Comparison of ENCODE assay signal across 8 cellular contexts in genomic region chr10:100535338-100535714, GRCh38. TPM values are rescaled to one million over a fixed set of nuclear protein-coding genes. Genes with fewer than 3 reads are reported as not detected.
A peak's percentile ranks its signal among the peaks of the same experiment; 100 is the strongest.
DNase-seq lines count a peak whose midpoint lies in the region; ATAC-seq and TF ChIP-seq lines count a peak whose summit lies in the region.

No MANE protein-coding gene starts in this region.

- TF ChIP-seq CTCF in retinal pigment epithelial cell (conservative IDR thresholded peaks at IDR 0.05; ENCODE audit: low read depth, low read length) = no peak
- TF ChIP-seq CTCF in endothelial cell (IDR thresholded peaks at IDR 0.05; ENCODE audit: unreplicated experiment) = no peak

- H3K4me3 ChIP-seq in endocrine pancreas (ENCODE audit: control insufficient read depth, insufficient read depth, low read length) (peak overlapping the region; percentile 87), retinal pigment epithelial cell (ENCODE audit: low read length) (peak overlapping the region; percentile 90)

- peaks cover 2% of the 10 kb centered on the region for H3K27me3 Mint-ChIP-seq in endothelial cell (ENCODE audit: unreplicated experiment)

- H3K9me3 Mint-ChIP-seq in endothelial cell (ENCODE audit: unreplicated experiment) = no peaks in the 10 kb centered on the region

- H3K4me3 Mint-ChIP-seq in endothelial cell (ENCODE audit: unreplicated experiment) = no peak overlapping the region

- H3K36me3 Mint-ChIP-seq in endothelial cell (ENCODE audit: low read depth, unreplicated experiment) = peaks cover 6% of the 10 kb centered on the region

- peaks cover 14% of the 10 kb centered on the region for H3K4me1 Mint-ChIP-seq in endothelial cell (ENCODE audit: unreplicated experiment)

- H3K27me3 ChIP-seq in endocrine pancreas (ENCODE audit: control insufficient read depth, insufficient read depth, low read length) = no peaks in the 10 kb centered on the region

- DNase-seq in retinal pigment epithelial cell (ENCODE audit: low read depth) (no peak), HT-29 (ENCODE audit: low spot score) (no peak), AML-193 (lab: John Stamatoyannopoulos, UW) (no peak), endothelial cell (ENCODE audit: low spot score) (no peak)
- no peak for DNase-seq in activated CD4-positive, alpha-beta T cell treated with anti-CD3 and anti-CD28 coated beads for 48 hours

- peaks cover 21% of the 10 kb centered on the region for H3K4me1 ChIP-seq in endocrine pancreas (ENCODE audit: control insufficient read depth, insufficient read depth, low read length)

- peak; percentile 20 for ATAC-seq in GM18517 (IDR thresholded peaks at IDR 0.05; ENCODE audit: unreplicated experiment)
- ATAC-seq in HG03565 (IDR thresholded peaks at IDR 0.05; ENCODE audit: unreplicated experiment) = peak; percentile 3

- H3K36me3 ChIP-seq in endocrine pancreas (ENCODE audit: control insufficient read depth, insufficient read depth, low read length) = no peaks in the 10 kb centered on the region

- no peaks in the 10 kb centered on the region for H3K9me3 ChIP-seq in endocrine pancreas (ENCODE audit: control insufficient read depth, low read length)

- H3K9ac ChIP-seq in endocrine pancreas (ENCODE audit: control insufficient read depth, insufficient read depth, low read length) = peak overlapping the region; percentile 87

- H3K27ac Mint-ChIP-seq in endothelial cell (ENCODE audit: unreplicated experiment) = no peak overlapping the region

RNA-seq across cellular contexts. Expression of gene HIF1AN, which starts 0.4 kb away (rescaled TPM):
- 5.2 and 7.4 TPM in 2 replicates for total RNA-seq in HT-29 (2014; rRNA removed; shearing (Covaris generic))
- total RNA-seq in endothelial cell (ENCODE audit: unreplicated experiment) = 44.4 TPM

RNA-seq across cellular contexts. Expression of gene NDUFB8, which starts 5.7 kb away (rescaled TPM):
- 289 and 300 TPM in 2 replicates for total RNA-seq in HT-29 (2014; rRNA removed; shearing (Covaris generic))
- 171 TPM for total RNA-seq in endothelial cell (ENCODE audit: unreplicated experiment)

RNA-seq across cellular contexts. Expression of gene SEC31B, which starts 15.7 kb away (rescaled TPM):
- 1.2 and 2.0 TPM in 2 replicates for total RNA-seq in HT-29 (2014; rRNA removed; shearing (Covaris generic))
- 13.2 TPM for total RNA-seq in endothelial cell (ENCODE audit: unreplicated experiment)
